14 cellular contexts compared by ENCODE assay signal in genomic region chr1:227942021-227942715, GRCh38. TPM values are rescaled to one million over a fixed set of nuclear protein-coding genes. Genes with fewer than 3 reads are reported as not detected.
DNase-seq lines count a peak whose midpoint lies in the region; ATAC-seq and TF ChIP-seq lines count a peak whose summit lies in the region.
"Had no signal": no experiment of that assay in that cellular context is flagged by ENCODE, and none has a peak within 500 bp of the region (broad histone marks: within the 10 kb centered on the region; RNA-seq: fewer than 3 reads in every experiment).

No MANE protein-coding gene starts in this region.

- no peaks in the 10 kb centered on the region for H3K27me3 Mint-ChIP-seq in chondrocyte (ENCODE audit: low read depth)
- H3K27me3 Mint-ChIP-seq in natural killer cell treated with Interleukin-12 subunit alpha and Interleukin-12 subunit beta and Interleukin-15 and Interleukin-18, amount 100 ng/mL, for 72 hours = peaks cover 19 to 26% of the 10 kb centered on the region in 2 donors

- H3K4me1 Mint-ChIP-seq in chondrocyte (ENCODE audit: low read depth) = peaks cover 13% of the 10 kb centered on the region
- peaks cover 6 to 9% of the 10 kb centered on the region in 2 donors for H3K4me1 Mint-ChIP-seq in natural killer cell treated with Interleukin-12 subunit alpha and Interleukin-12 subunit beta and Interleukin-15 and Interleukin-18, amount 100 ng/mL, for 72 hours (ENCODE audit: low read depth in 2 of 2)

- no peak overlapping the region for H3K27ac ChIP-seq in upper lobe of left lung
- H3K27ac ChIP-seq: RWPE1 had no signal

- no peaks in the 10 kb centered on the region for H3K9me3 Mint-ChIP-seq in chondrocyte (ENCODE audit: low read depth)
- H3K9me3 Mint-ChIP-seq in natural killer cell treated with Interleukin-12 subunit alpha and Interleukin-12 subunit beta and Interleukin-15 and Interleukin-18, amount 100 ng/mL, for 72 hours = no peaks in the 10 kb centered on the region
- H3K9me3 Mint-ChIP-seq: activated naive CD8-positive, alpha-beta T cell treated with anti-CD3 and anti-CD28 coated beads, Interleukin-2, amount 50 U/mL, for 24 hours had no signal

- peak; percentile 17 for DNase-seq in Right ventricle myocardium inferior (ENCODE audit: missing footprints)
- DNase-seq in left cardiac atrium = no peak
- peak; percentile 80 for DNase-seq in chondrocyte (ENCODE audit: low spot score)
- peak; percentile 40 for DNase-seq in natural killer cell treated with Interleukin-12 subunit alpha and Interleukin-12 subunit beta and Interleukin-15 and Interleukin-18, amount 100 ng/mL, for 72 hours (ENCODE audit: low spot score)
- peak; percentile 10 to 67 for DNase-seq in upper lobe of left lung
- no peak for DNase-seq in NCI-H510A (lab: John Stamatoyannopoulos, UW)
- DNase-seq: activated naive CD8-positive, alpha-beta T cell treated with anti-CD3 and anti-CD28 coated beads, Interleukin-2, amount 50 U/mL, for 24 hours; GDM1; NCI-H2029; stimulated activated naive CD4-positive, alpha-beta T cell treated with Interleukin-2 at 50 U/mL for 16 hours had no signal

- H3K27ac Mint-ChIP-seq in chondrocyte (ENCODE audit: unreplicated experiment) = no peak overlapping the region
- H3K27ac Mint-ChIP-seq in natural killer cell treated with Interleukin-12 subunit alpha and Interleukin-12 subunit beta and Interleukin-15 and Interleukin-18, amount 100 ng/mL, for 72 hours = no peak overlapping the region
- H3K27ac Mint-ChIP-seq: activated naive CD8-positive, alpha-beta T cell treated with anti-CD3 and anti-CD28 coated beads, Interleukin-2, amount 50 U/mL, for 24 hours had no signal

- no peak for ATAC-seq in Right ventricle myocardium inferior
- ATAC-seq in left cardiac atrium = no peak
- no peak for ATAC-seq in natural killer cell treated with Interleukin-12 subunit alpha and Interleukin-12 subunit beta and Interleukin-15 and Interleukin-18, amount 100 ng/mL, for 72 hours
- ATAC-seq in upper lobe of left lung (ENCODE audit: low FRiP score in 2 of 2) = no peak
- no peak for ATAC-seq in GM21360 (IDR thresholded peaks at IDR 0.05; ENCODE audit: unreplicated experiment)
- ATAC-seq in HG03460 (IDR thresholded peaks at IDR 0.05; ENCODE audit: unreplicated experiment) = no peak
- ATAC-seq: activated naive CD8-positive, alpha-beta T cell treated with anti-CD3 and anti-CD28 coated beads, Interleukin-2, amount 50 U/mL, for 24 hours; mucosa of descending colon had no signal

- H3K9me3 ChIP-seq in upper lobe of left lung = no peaks in the 10 kb centered on the region
- H3K9me3 ChIP-seq: mucosa of descending colon had no signal

- TF ChIP-seq EP300 in upper lobe of left lung (IDR thresholded peaks at IDR 0.05) = no peak

- no peaks in the 10 kb centered on the region for H3K27me3 ChIP-seq in upper lobe of left lung

- intact Hi-C loops in Right ventricle myocardium inferior (cut with DNase I) = no loop called here
- intact Hi-C loops in left cardiac atrium (cut with DNase I) = no loop called here

- H3K4me3 ChIP-seq in upper lobe of left lung = no peak overlapping the region
- H3K4me3 ChIP-seq: mucosa of descending colon had no signal

- 72 to 92% methylated on average over 4 to 8 of the region's 15 CpGs for WGBS in upper lobe of left lung, 2 donors

- peaks cover 15 to 22% (median 20%) of the 10 kb centered on the region in 4 donors for H3K4me1 ChIP-seq in upper lobe of left lung

- H3K36me3 Mint-ChIP-seq in chondrocyte (ENCODE audit: low read depth) = no peaks in the 10 kb centered on the region
- H3K36me3 Mint-ChIP-seq in natural killer cell treated with Interleukin-12 subunit alpha and Interleukin-12 subunit beta and Interleukin-15 and Interleukin-18, amount 100 ng/mL, for 72 hours = no peaks in the 10 kb centered on the region

- TF ChIP-seq CTCF in chondrocyte (IDR thresholded peaks at IDR 0.05) = peak; percentile 40
- TF ChIP-seq CTCF in upper lobe of left lung (IDR thresholded peaks at IDR 0.05) = no peak

- no peak for TF ChIP-seq POLR2A in upper lobe of left lung (IDR thresholded peaks at IDR 0.05)

- H3K36me3 ChIP-seq in upper lobe of left lung = no peaks in the 10 kb centered on the region

- no peak overlapping the region for H3K4me3 Mint-ChIP-seq in chondrocyte (ENCODE audit: unreplicated experiment)
- no peak overlapping the region for H3K4me3 Mint-ChIP-seq in natural killer cell treated with Interleukin-12 subunit alpha and Interleukin-12 subunit beta and Interleukin-15 and Interleukin-18, amount 100 ng/mL, for 72 hours
- H3K4me3 Mint-ChIP-seq: activated naive CD8-positive, alpha-beta T cell treated with anti-CD3 and anti-CD28 coated beads, Interleukin-2, amount 50 U/mL, for 24 hours had no signal

RNA-seq across cellular contexts. Expression of gene WNT9A, which starts 5.6 kb away (rescaled TPM):
- total RNA-seq in Right ventricle myocardium inferior (0.73 TPM), left cardiac atrium (1 to 10 TPM in 1 of 2 donors, under 1 TPM in 1; 0.80 to 1.1 TPM), chondrocyte (2.5 to 4.2 TPM (median 2.7 TPM) in 3 replicates), upper lobe of left lung (10 to 100 TPM in 4 of 6 donors, 1 to 10 TPM in 2; 4.2 to 15.5 (median 10.9) TPM)
- total RNA-seq in natural killer cell treated with Interleukin-12 subunit alpha and Interleukin-12 subunit beta and Interleukin-15 and Interleukin-18, amount 100 ng/mL, for 72 hours = under 1 TPM in 1 of 2 donors, not detected in 1; 0.11 TPM

Comparison
In these comparisons a context has a peak if more than half of its experiments do, and no peak if none do; other contexts are left out.
1. DNase-seq: peak in Right ventricle myocardium inferior (single experiment), chondrocyte (single experiment), natural killer cell treated with Interleukin-12 subunit alpha and Interleukin-12 subunit beta and Interleukin-15 and Interleukin-18, amount 100 ng/mL, for 72 hours (single experiment) and upper lobe of left lung (2 of 2); none in left cardiac atrium (single experiment) and NCI-H510A (single experiment).